1 cellular context compared by ENCODE assay signal in genomic region chr2:18266188-18266587, GRCh38.
TF ChIP-seq lines count a peak whose summit lies in the region.

No MANE protein-coding gene starts in this region.

TF ChIP-seq in SK-N-SH, 30 proteins besides CTCF, POLR2A, EP300 and RAD21 (continued from another document):
- TF ChIP-seq ELF1 (IDR thresholded peaks at IDR 0.05) (no peak), CHD2 (IDR thresholded peaks at IDR 0.05; ENCODE audit: low read length, partially characterized antibody) (no peak)
- TF ChIP-seq, protein P1, sequence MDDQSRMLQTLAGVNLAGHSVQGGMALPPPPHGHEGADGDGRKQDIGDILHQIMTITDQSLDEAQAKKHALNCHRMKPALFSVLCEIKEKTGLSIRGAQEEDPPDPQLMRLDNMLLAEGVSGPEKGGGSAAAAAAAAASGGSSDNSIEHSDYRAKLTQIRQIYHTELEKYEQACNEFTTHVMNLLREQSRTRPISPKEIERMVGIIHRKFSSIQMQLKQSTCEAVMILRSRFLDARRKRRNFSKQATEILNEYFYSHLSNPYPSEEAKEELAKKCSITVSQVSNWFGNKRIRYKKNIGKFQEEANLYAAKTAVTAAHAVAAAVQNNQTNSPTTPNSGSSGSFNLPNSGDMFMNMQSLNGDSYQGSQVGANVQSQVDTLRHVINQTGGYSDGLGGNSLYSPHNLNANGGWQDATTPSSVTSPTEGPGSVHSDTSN (IDR thresholded peaks at IDR 0.05): no peak
